Comparison of ENCODE assay signal across 8 cellular contexts in the genomic region with DNA sequence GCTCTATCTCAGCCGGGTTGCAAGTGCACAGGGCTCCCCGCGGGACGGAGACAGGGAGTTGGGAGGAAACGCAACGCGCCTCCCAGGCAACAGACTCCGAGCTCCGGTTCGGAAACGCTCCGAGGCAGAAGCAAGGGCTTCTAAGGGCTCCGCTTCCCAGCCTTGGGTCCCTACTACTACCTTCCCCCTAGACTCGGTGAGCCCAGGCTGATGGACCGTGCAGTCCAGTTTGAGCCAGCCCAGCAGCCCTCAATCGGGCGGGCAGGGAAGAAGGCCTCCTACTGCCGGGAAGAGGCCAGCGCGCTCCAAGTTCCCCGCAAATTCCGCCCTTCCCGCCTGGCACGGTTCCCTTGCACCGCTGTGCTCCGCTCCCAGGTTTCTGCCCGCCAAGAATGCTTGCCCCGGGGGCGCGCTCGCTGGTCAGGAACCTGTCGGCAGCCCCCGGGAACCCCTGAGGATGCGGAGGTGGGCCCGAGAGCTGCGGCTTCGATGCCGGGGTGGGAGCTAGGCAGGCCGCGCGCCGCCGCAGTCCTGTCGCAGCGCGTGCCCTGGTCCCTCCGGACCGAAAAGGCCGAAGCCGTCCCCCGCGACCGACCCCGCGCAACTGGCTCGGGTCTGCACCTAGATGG. TPM values are rescaled to one million over a fixed set of nuclear protein-coding genes. Genes with fewer than 3 reads are reported as not detected.
DNase-seq lines count a peak whose midpoint lies in the region; ATAC-seq and TF ChIP-seq lines count a peak whose summit lies in the region.

No MANE protein-coding gene starts in this region.

- no peak for TF ChIP-seq CTCF in AG10803 (conservative IDR thresholded peaks at IDR 0.05; ENCODE audit: low read length)
- TF ChIP-seq CTCF in Panc1 (IDR thresholded peaks at IDR 0.05) = no peak

- in situ Hi-C loops in Panc1 (cut with HindIII; ENCODE audit: low pct_unique_long_range_greater_than_20kb, low sequenced_read_pairs) = no loop called here

- POLR2A ChIA-PET in Panc1 (lab: Charles Lee) = no interaction called here

- intact Hi-C loops in Panc1 (cut with micrococcal nuclease; ENCODE audit: unreplicated experiment) = no loop called here

- H3K9me3 ChIP-seq in Panc1 (ENCODE audit: control insufficient read depth, insufficient read depth, low read depth, low read length) = no peaks in the 10 kb centered on the region; the same call in 1 of the 2 replicates

- peaks cover 4% of the 10 kb centered on the region; the same call in 1 of the 2 replicates for H3K4me1 ChIP-seq in Panc1 (ENCODE audit: control insufficient read depth, insufficient read depth, low read length)
- H3K4me1 ChIP-seq in rectal smooth muscle tissue (ENCODE audit: control insufficient read depth, insufficient read depth, low read length) = no peaks in the 10 kb centered on the region

- ATAC-seq in GM18868 (IDR thresholded peaks at IDR 0.05; ENCODE audit: unreplicated experiment) = peak; percentile 55
- ATAC-seq in HG03097 (IDR thresholded peaks at IDR 0.05; ENCODE audit: low FRiP score, unreplicated experiment) = peak; percentile 40
- peak; percentile 87 for ATAC-seq in Panc1

- BruUV-seq in Panc1 (replicated peaks; lab: Mats Ljungman, UMichigan) = no TSS peak

- H3K36me3 ChIP-seq in Panc1 (ENCODE audit: control insufficient read depth, insufficient read depth, low read length) (no peaks in the 10 kb centered on the region), rectal smooth muscle tissue (ENCODE audit: control insufficient read depth, insufficient read depth, low read length) (no peaks in the 10 kb centered on the region)

- H3K27ac ChIP-seq in Panc1 (ENCODE audit: low read length) = no peak overlapping the region
- H3K27ac ChIP-seq in rectal smooth muscle tissue (ENCODE audit: low read depth, low read length) = peak overlapping the region; percentile 54

- H3K27me3 ChIP-seq in Panc1 (ENCODE audit: control insufficient read depth, insufficient read depth, low read length) (no peaks in the 10 kb centered on the region), rectal smooth muscle tissue (ENCODE audit: control insufficient read depth, insufficient read depth, low read length) (no peaks in the 10 kb centered on the region)

- DNase-seq in AG10803 (ENCODE audit: low read depth) (peak; percentile 57), Panc1 (ENCODE audit: low read depth, low spot score) (no peak), astrocyte of the hippocampus (ENCODE audit: low read depth, low spot score) (peak; percentile 81), hippocampal formation (lab: John Stamatoyannopoulos, UW) (peak; percentile 30 to 54), KG1 (lab: John Stamatoyannopoulos, UW) (no peak)

- CTCF ChIA-PET in Panc1 (lab: Charles Lee) = interaction anchor here (0.7 kb wide), 1 partner anchor 15 kb away, joined by 3 read pairs; no protein-coding TSS in a partner anchor

- H3K9ac ChIP-seq in rectal smooth muscle tissue (ENCODE audit: low read length) = peak overlapping the region; percentile 61

- peak overlapping the region; percentile 73 for H3K4me3 ChIP-seq in AG10803 (ENCODE audit: low read length)
- peak overlapping the region; percentile 46 to 63 for H3K4me3 ChIP-seq in Panc1 (ENCODE audit: low read depth in 2 of 2, low read length in 2 of 2)
- H3K4me3 ChIP-seq in rectal smooth muscle tissue (ENCODE audit: low read length) = peak overlapping the region; percentile 51

RNA-seq across cellular contexts. Expression of a gene that starts 0.7 kb away (rescaled TPM):
- 3.2 TPM for total RNA-seq in Panc1 (2021; ENCODE audit: unreplicated experiment)
- 1.5 TPM for polyA plus RNA-seq in Panc1 (2012; ENCODE audit: insufficient read length)

RNA-seq across cellular contexts. Expression of a gene that starts 48.8 kb away (rescaled TPM):
- 7.3 TPM for total RNA-seq in Panc1 (2021; ENCODE audit: unreplicated experiment)
- polyA plus RNA-seq in Panc1 (2012; ENCODE audit: insufficient read length) = 2.6 TPM

RNA-seq across cellular contexts. Expression of a gene that starts 49.2 kb away (rescaled TPM):
- 28.5 TPM for total RNA-seq in Panc1 (2021; ENCODE audit: unreplicated experiment)
- 23.0 TPM for polyA plus RNA-seq in Panc1 (2012; ENCODE audit: insufficient read length)

Comparison
In these comparisons a context has a peak if more than half of its experiments do, and no peak if none do; other contexts are left out.
1. DNase-seq: peak in AG10803 (single experiment), astrocyte of the hippocampus (single experiment) and hippocampal formation (2 of 2); none in Panc1 (single experiment) and KG1 (single experiment).
2. Peak in every context shown above with its lines, with median percentiles within 50 percentile points of each other: H3K4me3 ChIP-seq and ATAC-seq.